Comparison of ENCODE assay signal across 8 cellular contexts in genomic region chr17:8383143-8383974, GRCh38. TPM values are rescaled to one million over a fixed set of nuclear protein-coding genes. Genes with fewer than 3 reads are reported as not detected.
DNase-seq lines count a peak whose midpoint lies in the region; ATAC-seq and TF ChIP-seq lines count a peak whose summit lies in the region.

RPL26 (minus strand) TSS chr17:8383193; CDS start chr17:8382310, 883 bp downstream.

- DNase-seq in CD1c-positive myeloid dendritic cell (ENCODE audit: extremely low spot score) (peak; percentile 100), NCI-H774 (lab: John Stamatoyannopoulos, UW) (peak; percentile 87), lower leg skin (ENCODE audit: low spot score in 2 of 2) (peak; percentile 99)
- peak; percentile 93 to 96 for DNase-seq in activated CD4-positive, alpha-beta T cell treated with anti-CD3 and anti-CD28 coated beads, Interleukin-2, amount 50 U/mL, for 48 hours
- DNase-seq in stimulated activated CD4-positive, alpha-beta T cell treated with anti-CD3 and anti-CD28 coated beads, TNF-alpha, amount 100 ng/mL, for 1 hour (ENCODE audit: low read depth in 3 of 3, low spot score in 1 of 3): peak; percentile 81 to 87 (median 87)

- no peaks in the 10 kb centered on the region for H3K27me3 ChIP-seq in duodenal mucosa (ENCODE audit: control insufficient read depth in 1 of 2, insufficient read depth in 2 of 2, low read length in 2 of 2)

- H3K27ac ChIP-seq in duodenal mucosa (ENCODE audit: low read depth, low read length): peak within 1 kb of the TSS; percentile 89

- peak in 1 of 2 donors; percentile 61 for TF ChIP-seq POLR2A in lower leg skin (IDR thresholded peaks at IDR 0.05)

- 0 to 1% methylated on average over 36 to 37 of the region's 70 CpGs for WGBS in lower leg skin, 2 donors

- peak in 1 of 3 donors; percentile 98 for TF ChIP-seq CTCF in lower leg skin (IDR thresholded peaks at IDR 0.05)

- no peaks in the 10 kb centered on the region for H3K9me3 ChIP-seq in duodenal mucosa (ENCODE audit: control insufficient read depth in 1 of 2, low read length in 2 of 2)

- H3K36me3 ChIP-seq in duodenal mucosa (ENCODE audit: control insufficient read depth in 1 of 2, insufficient read depth in 2 of 2, low read length in 2 of 2): peaks cover 17 to 32% of the 10 kb centered on the region in 2 donors

- H3K9ac ChIP-seq in duodenal mucosa (ENCODE audit: low read depth in 1 of 2, low read length in 2 of 2): peak within 1 kb of the TSS; percentile 73 to 89

- intact Hi-C loops in lower leg skin (cut with DNase I; ENCODE audit: low total_unique reads): no loop called here

- peaks cover 23 to 33% of the 10 kb centered on the region in 2 donors for H3K4me1 ChIP-seq in duodenal mucosa (ENCODE audit: control insufficient read depth in 1 of 2, insufficient read depth in 2 of 2, low read length in 2 of 2)

- ATAC-seq in GM19372 (IDR thresholded peaks at IDR 0.05; ENCODE audit: low read depth, unreplicated experiment) (peak; percentile 81), HG03565 (IDR thresholded peaks at IDR 0.05; ENCODE audit: unreplicated experiment) (peak; percentile 79)

- H3K4me3 ChIP-seq in duodenal mucosa (ENCODE audit: low read depth in 1 of 2, low read length in 2 of 2) (peak within 1 kb of the TSS; percentile 68 to 93), lower leg skin (ENCODE audit: low read depth, poor library complexity, severe bottlenecking) (peak within 1 kb of the TSS; percentile 79)

RNA-seq across cellular contexts. Expression of gene RPL26, which starts in this region (rescaled TPM):
- 1,000 to 10,000 TPM; 3,126 to 5,795 (median 3,707) TPM for total RNA-seq in lower leg skin

Comparison
In these comparisons a context has a peak if more than half of its experiments do, and no peak if none do; other contexts are left out.
1. Peak in every context shown above with its lines: DNase-seq, ATAC-seq, H3K4me3 ChIP-seq and H3K27ac ChIP-seq.